23 cellular contexts compared by ENCODE assay signal in genomic region chr5:113896789-113897188, GRCh38.
"Had no signal": no experiment of that assay in that cellular context is flagged by ENCODE, and none has a peak within 500 bp of the region (broad histone marks: within the 10 kb centered on the region; RNA-seq: fewer than 3 reads in every experiment).

No MANE protein-coding gene starts in this region.

- H3K4me3 Mint-ChIP-seq: IgD-negative memory B cell had no signal

- H3K27ac Mint-ChIP-seq: IgD-negative memory B cell had no signal

- DNase-seq: MV-4-11, NCI-H1048, NCI-H1105 treated with DMSO at 0.1 percent for 48 hours, NCI-H1417 treated with DMSO at 0.1 percent for 48 hours, NCI-H1694, NCI-H187 treated with DMSO at 0.1 percent for 48 hours, NCI-H2029 treated with DMSO at 0.1 percent for 48 hours, NCI-H2171 treated with DMSO at 0.1 percent for 48 hours, NCI-H345, NCI-H446 treated with DMSO at 0.1 percent for 48 hours, NCI-H510A treated with DMSO at 0.1 percent for 48 hours, NCI-H526, NCI-H82, Right ventricle myocardium superior, RPMI8226, SIG-M5 had no signal

- H3K9me3 ChIP-seq: SJSA1 had no signal

- ATAC-seq: K562 had no signal

- H3K36me3 Mint-ChIP-seq: IgD-negative memory B cell had no signal

- H3K27ac ChIP-seq: HL-60, SJSA1, SK-N-MC had no signal

- H3K4me1 Mint-ChIP-seq: IgD-negative memory B cell had no signal

- H3K4me3 ChIP-seq: K562, SJSA1, SK-N-MC had no signal

- H3K4me1 ChIP-seq: SJSA1 had no signal

- H3K36me3 ChIP-seq: SJSA1 had no signal

- FAIRE-seq: HTR-8/SVneo, K562, RCC 7860 had no signal
